ENCODE assay signal across 1 cellular context in the genomic region with DNA sequence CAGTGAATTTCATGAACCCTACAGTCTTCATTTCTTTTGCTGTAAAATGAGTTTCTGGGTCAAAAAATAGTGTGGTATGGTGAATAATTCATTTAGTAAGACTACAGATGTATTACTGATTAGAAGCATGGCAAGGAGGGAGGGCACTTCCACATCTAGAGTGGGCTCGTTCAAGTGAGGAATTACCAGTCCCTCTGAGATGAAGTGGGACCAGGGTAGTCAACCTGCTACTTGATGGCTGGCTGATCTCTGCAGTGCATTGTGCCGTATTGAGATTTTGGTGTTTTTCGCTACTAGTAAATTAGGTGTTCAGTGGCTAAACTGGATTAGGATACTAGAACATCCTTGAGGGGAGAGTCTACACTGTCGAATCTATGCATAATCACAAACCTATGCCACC.
TF ChIP-seq lines count a peak whose summit lies in the region.

No MANE protein-coding gene starts in this region.

TF ChIP-seq in SK-N-SH, 30 proteins besides CTCF, POLR2A, EP300 and RAD21 (continued from another document):
- TF ChIP-seq FOXJ3 (CRISPR knock-in tag; IDR thresholded peaks at IDR 0.05), result no peak
- TF ChIP-seq MEF2A (IDR thresholded peaks at IDR 0.05; ENCODE audit: borderline replicate concordance, low read depth), result no peak
- no peak for TF ChIP-seq FOXM1 (IDR thresholded peaks at IDR 0.05; ENCODE audit: low read depth)
- TF ChIP-seq USF2 (IDR thresholded peaks at IDR 0.05; ENCODE audit: borderline replicate concordance, low read depth, low read length), result no peak
